Comparison of ENCODE assay signal across 17 cellular contexts in the genomic region with DNA sequence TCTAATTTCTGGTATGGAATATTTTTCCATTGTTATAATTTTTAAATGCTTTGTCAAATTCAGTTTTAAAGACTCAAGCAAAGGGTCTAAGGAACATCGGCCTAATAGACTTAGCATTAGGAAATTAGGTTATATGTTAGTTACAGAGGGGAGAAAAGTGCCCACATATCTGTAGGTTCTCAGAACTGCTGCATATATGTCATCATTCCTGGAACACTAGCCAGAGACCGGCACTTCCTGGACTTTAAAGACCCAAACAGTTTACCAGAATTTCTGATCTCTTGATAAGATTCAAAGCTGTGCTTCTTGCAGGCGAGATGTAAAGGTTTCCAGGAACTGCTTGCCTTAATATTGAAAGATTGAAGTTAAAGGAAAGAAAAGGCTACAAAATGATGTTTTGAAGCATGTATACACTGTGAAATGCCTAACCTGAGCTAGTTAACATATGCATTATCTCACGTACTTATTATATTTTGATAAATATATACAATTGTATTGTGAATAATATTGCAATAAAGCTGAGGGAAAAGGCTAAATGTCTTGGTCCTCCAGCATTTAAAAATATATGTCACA.
"Had no signal": no experiment of that assay in that cellular context is flagged by ENCODE, and none has a peak within 500 bp of the region (broad histone marks: within the 10 kb centered on the region; RNA-seq: fewer than 3 reads in every experiment).

No MANE protein-coding gene starts in this region.

- DNase-seq: activated CD4-positive, alpha-beta memory T cell treated with anti-CD3 and anti-CD28 coated beads, Interleukin-2, amount 10 ng/mL, durations not matched to agents 7 days and 5 days; activated CD4-positive, alpha-beta T cell treated with anti-CD3 and anti-CD28 coated beads for 36 hours; activated gamma-delta T cell treated with Interleukin-2 at 50 U/mL for 16 hours; dermis blood vessel endothelial cell; effector memory CD8-positive, alpha-beta T cell; left ventricle myocardium inferior; naive thymus-derived CD8-positive, alpha-beta T cell; posterior cingulate gyrus; retina; stimulated activated CD4-positive, alpha-beta T cell treated with anti-CD3 and anti-CD28 coated beads, Interleukin-2, amount 100 ng/mL, for 48 hours; T-helper 9 cell; WERI-Rb-1 had no signal

- H3K36me3 ChIP-seq: ascending aorta, gastroesophageal sphincter, left ventricle myocardium inferior, WERI-Rb-1 had no signal

- H3K27ac ChIP-seq: ascending aorta, epithelial cell of prostate, gastroesophageal sphincter, hepatocyte, left ventricle myocardium inferior, WERI-Rb-1 had no signal

- H3K9me3 ChIP-seq: ascending aorta, gastroesophageal sphincter had no signal

- ATAC-seq: activated CD4-positive, alpha-beta T cell treated with anti-CD3 and anti-CD28 coated beads for 36 hours; effector memory CD8-positive, alpha-beta T cell; gastroesophageal sphincter; naive thymus-derived CD8-positive, alpha-beta T cell; stimulated activated memory B cell treated with anti-CD40 and anti-IgM and Interleukin-4, amounts not matched to agents 10 μg/mL and 1 μg/mL and 100 μg/mL, for 72 hours had no signal
